8 cellular contexts compared by ENCODE assay signal in genomic region chr11:72720806-72721205, GRCh38. TPM values are rescaled to one million over a fixed set of nuclear protein-coding genes. Genes with fewer than 3 reads are reported as not detected.
DNase-seq lines count a peak whose midpoint lies in the region; ATAC-seq and TF ChIP-seq lines count a peak whose summit lies in the region.

No MANE protein-coding gene starts in this region.

- ATAC-seq in naive B cell (ENCODE audit: low read depth in 2 of 2) (no peak), GM21723 (IDR thresholded peaks at IDR 0.05; ENCODE audit: unreplicated experiment) (no peak), GM21367 (IDR thresholded peaks at IDR 0.05; ENCODE audit: unreplicated experiment) (no peak)

- CTCF ChIA-PET in AG04450 (lab: Charles Lee) = interaction anchor here (1.5 kb wide), 1 partner anchor 457 kb away, joined by 3 read pairs; no protein-coding TSS in a partner anchor

- no peaks in the 10 kb centered on the region for H3K36me3 Mint-ChIP-seq in naive B cell

- H3K27ac Mint-ChIP-seq in naive B cell = peak overlapping the region; percentile 90 to 98 (median 92)

- H3K4me3 ChIP-seq in AG04450 (ENCODE audit: low read depth, low read length) = peak overlapping the region; percentile 80
- peak overlapping the region; percentile 81 for H3K4me3 ChIP-seq in LNCaP clone FGC (ENCODE audit: low read depth, low read length)

- peaks cover 66 to 87% (median 71%) of the 10 kb centered on the region in 3 donors for H3K4me1 Mint-ChIP-seq in naive B cell

- DNase-seq in AG04450 (ENCODE audit: low read depth, low spot score) (no peak), LNCaP clone FGC (ENCODE audit: low read depth) (peak; percentile 11), dermis blood vessel endothelial cell (peak; percentile 28), naive B cell (no peak), inferior parietal cortex (ENCODE audit: extremely low spot score) (no peak), hypothalamus (lab: John Stamatoyannopoulos, UW) (no peak)

- TF ChIP-seq CTCF in AG04450 (IDR thresholded peaks at IDR 0.05; ENCODE audit: low read depth, low read length) = no peak
- no peak for TF ChIP-seq CTCF in LNCaP clone FGC (IDR thresholded peaks at IDR 0.05; ENCODE audit: control insufficient read depth, extremely low read depth, insufficient read depth)

- H3K9me3 Mint-ChIP-seq in naive B cell = no peaks in the 10 kb centered on the region

- H3K9me3 ChIP-seq in AG04450 (ENCODE audit: control insufficient read depth, insufficient read depth, low read length) = no peaks in the 10 kb centered on the region

- POLR2A ChIA-PET in AG04450 (lab: Yijun Ruan, JAX) = no interaction called here

- H3K4me3 Mint-ChIP-seq in naive B cell = peak overlapping the region; percentile 83 to 99 (median 92)

- H3K27me3 Mint-ChIP-seq in naive B cell = no peaks in the 10 kb centered on the region

- H3K27me3 ChIP-seq in AG04450 (ENCODE audit: control insufficient read depth, insufficient read depth, low read length) = no peaks in the 10 kb centered on the region

- H3K27ac ChIP-seq in AG04450 (ENCODE audit: low read depth, low read length) = no peak overlapping the region

RNA-seq across cellular contexts. Expression of gene ARAP1, which starts 31.4 kb away (rescaled TPM):
- polyA plus RNA-seq in AG04450 (2011; rRNA removed) (52.4 and 74.8 TPM in 2 replicates), naive B cell (ENCODE audit: low read depth in 6 of 6) (10 to 100 TPM in 5 of 6 donors, 1 to 10 TPM in 1; 3.3 to 30.2 (median 14.0) TPM)
- 90.3 and 129 TPM in 2 replicates for polyA minus RNA-seq in AG04450 (2011; rRNA and poly(A)+ RNA removed)
- 80.0 and 127 TPM in 2 replicates for total RNA-seq in dermis blood vessel endothelial cell

RNA-seq across cellular contexts. Expression of gene PDE2A, which starts 46.6 kb away (rescaled TPM):
- polyA plus RNA-seq in AG04450 (2011; rRNA removed) = 0.02 and 0.11 TPM in 2 replicates
- polyA minus RNA-seq in AG04450 (2011; rRNA and poly(A)+ RNA removed) = 0.32 TPM in 1 of 2 replicates, not detected in the other
- 351 and 380 TPM in 2 replicates for total RNA-seq in dermis blood vessel endothelial cell
- under 1 TPM in 3 of 6 donors, not detected in 3; 0.18 to 0.44 (median 0.36) TPM for polyA plus RNA-seq in naive B cell (ENCODE audit: low read depth in 6 of 6)

Comparison
In these comparisons a context has a peak if more than half of its experiments do, and no peak if none do; other contexts are left out.
1. DNase-seq: peak in LNCaP clone FGC (single experiment) and dermis blood vessel endothelial cell (single experiment); none in AG04450 (single experiment), naive B cell (single experiment), inferior parietal cortex (single experiment) and hypothalamus (0 of 51).